26 cellular contexts compared by ENCODE assay signal in genomic region chr6:100574836-100575235, GRCh38.
"Had no signal": no experiment of that assay in that cellular context is flagged by ENCODE, and none has a peak within 500 bp of the region (broad histone marks: within the 10 kb centered on the region; RNA-seq: fewer than 3 reads in every experiment).

No MANE protein-coding gene starts in this region.

- DNase-seq: activated CD4-positive, CD25-positive, alpha-beta regulatory T cell; activated CD8-positive, alpha-beta memory T cell treated with anti-CD3 and anti-CD28 coated beads, Interleukin-2, amount 50 U/mL, for 4 hours; activated CD8-positive, alpha-beta T cell treated with anti-CD3 and anti-CD28 coated beads for 36 hours; activated gamma-delta T cell treated with Interleukin-2 at 50 U/mL for 16 hours; activated naive CD4-positive, alpha-beta T cell treated with anti-CD3 and anti-CD28 coated beads, Interleukin-2, amount 10 ng/mL, durations not matched to agents 7 days and 5 days; activated naive CD8-positive, alpha-beta T cell treated with anti-CD3 and anti-CD28 coated beads for 36 hours; activated T-cell treated with anti-CD3 and anti-CD28 coated beads, Interleukin-2, amount 50 U/mL, for 72 hours; MV-4-11; NCI-H1105; NCI-H1436; NCI-H1694 treated with DMSO at 0.1 percent for 48 hours; NCI-H2081; NCI-H2227 treated with DMSO at 0.1 percent for 48 hours; NCI-H510A; NCI-H748 treated with DMSO at 0.1 percent for 48 hours; NK-92 treated with Interleukin-12 subunit alpha and Interleukin-12 subunit beta, amount 100 ng/mL, for 24 hours; OCI-M1; RPMI8226; T-cell; T-helper 2 cell; T1000 had no signal

- H3K27ac ChIP-seq: KMS-11, SK-N-MC had no signal

- H3K4me3 ChIP-seq: SK-N-MC had no signal

- FAIRE-seq: TTC549 had no signal

- ATAC-seq: activated CD8-positive, alpha-beta T cell treated with anti-CD3 and anti-CD28 coated beads for 36 hours; activated T-cell treated with anti-CD3 and anti-CD28 coated beads, Interleukin-2, amount 50 U/mL, for 72 hours; Panc1; Right ventricle myocardium inferior; T-cell had no signal
